In genomic region chr6:7644394-7644793, GRCh38 we compare ENCODE assay signal across 16 cellular contexts.
"Had no signal": no experiment of that assay in that cellular context is flagged by ENCODE, and none has a peak within 500 bp of the region (broad histone marks: within the 10 kb centered on the region; RNA-seq: fewer than 3 reads in every experiment).

No MANE protein-coding gene starts in this region.

- H3K27me3 ChIP-seq: cardiac muscle cell, right lobe of liver, suprapubic skin had no signal

- ATAC-seq: activated CD4-positive, alpha-beta T cell treated with anti-CD3 and anti-CD28 coated beads for 36 hours; psoas muscle; right lobe of liver; stimulated activated naive CD8-positive, alpha-beta T cell treated with anti-CD3 and anti-CD28 coated beads, Interleukin-15, amount 100 ng/mL, for 72 hours; T-helper 17 cell had no signal

- H3K36me3 ChIP-seq: cardiac muscle cell, left ventricle myocardium inferior, right lobe of liver, suprapubic skin had no signal

- H3K27ac ChIP-seq: cardiac muscle cell, left ventricle myocardium inferior, psoas muscle, right lobe of liver, suprapubic skin had no signal

- H3K4me1 ChIP-seq: left ventricle myocardium inferior, psoas muscle, right lobe of liver, suprapubic skin had no signal

- H3K4me3 ChIP-seq: cardiac muscle cell, left ventricle myocardium inferior, psoas muscle, right lobe of liver, smooth muscle cell, suprapubic skin had no signal

- H3K4me2 ChIP-seq: smooth muscle cell had no signal

- H3K9me3 ChIP-seq: left ventricle myocardium inferior, psoas muscle, right lobe of liver, suprapubic skin had no signal

- DNase-seq: activated CD4-positive, alpha-beta memory T cell treated with anti-CD3 and anti-CD28 coated beads for 36 hours; activated CD4-positive, alpha-beta T cell treated with anti-CD3 and anti-CD28 coated beads for 36 hours; activated gamma-delta T cell treated with Interleukin-2 at 50 U/mL for 16 hours; activated T-cell treated with anti-CD3 and anti-CD28 coated beads for 4 hours; dermis blood vessel endothelial cell; hypothalamus; kidney; left ventricle myocardium inferior; psoas muscle; right lobe of liver; stimulated activated CD4-positive, alpha-beta T cell treated with anti-CD3 and anti-CD28 coated beads, Interleukin-4, amount 100 ng/mL, for 1 hour; stimulated activated naive CD8-positive, alpha-beta T cell treated with anti-CD3 and anti-CD28 coated beads, Interleukin-15, amount 100 ng/mL, for 72 hours; T-helper 17 cell had no signal
